In the genomic region with DNA sequence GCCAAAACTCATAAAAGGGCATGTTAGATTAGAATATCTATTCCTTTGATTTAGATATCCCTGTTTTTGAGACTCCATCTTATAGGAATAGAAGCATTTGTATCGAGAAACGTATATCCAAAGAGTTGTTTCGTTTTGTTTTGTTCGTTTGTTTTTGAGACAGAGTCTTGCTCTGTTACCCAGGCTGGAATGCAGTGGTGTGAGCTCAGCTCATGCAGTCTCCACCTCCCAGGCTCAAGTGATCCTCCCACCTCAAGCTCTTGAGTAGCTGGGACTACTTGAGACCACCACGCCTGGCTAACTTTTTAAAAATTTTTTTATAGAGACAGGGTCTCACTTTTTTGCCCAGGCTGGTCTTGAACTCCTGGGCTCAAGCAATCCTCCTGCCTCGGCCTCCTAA, we compare ENCODE assay signal across 23 cellular contexts. TPM values are rescaled to one million over a fixed set of nuclear protein-coding genes. Genes with fewer than 3 reads are reported as not detected.
A peak's percentile ranks its signal among the peaks of the same experiment; 100 is the strongest.
DNase-seq lines count a peak whose midpoint lies in the region; ATAC-seq, FAIRE-seq and TF ChIP-seq lines count a peak whose summit lies in the region.
"Had no signal": no experiment of that assay in that cellular context is flagged by ENCODE, and none has a peak within 500 bp of the region (broad histone marks: within the 10 kb centered on the region; RNA-seq: fewer than 3 reads in every experiment).

No MANE protein-coding gene starts in this region.

- H3K9me3 Mint-ChIP-seq in activated CD8-positive, alpha-beta T cell treated with anti-CD3 and anti-CD28 coated beads for 36 hours = no peaks in the 10 kb centered on the region
- H3K9me3 Mint-ChIP-seq: CD4-positive, CD25-positive, alpha-beta regulatory T cell; CD8-positive, alpha-beta T cell had no signal

- no peak overlapping the region; the same call in 1 of the 2 replicates for H3K4me2 ChIP-seq in HepG2 (ENCODE audit: low read depth, low read length)
- no peak overlapping the region for H3K4me2 ChIP-seq in smooth muscle cell
- H3K4me2 ChIP-seq: BLaER1 had no signal

- FAIRE-seq in HepG2 (lab: Jason Lieb, UNC) = no peak
- FAIRE-seq in RCC 7860 (lab: Jason Lieb, UNC) = no peak
- FAIRE-seq: A204.1, GM12878, H1 had no signal

- H3K27me3 Mint-ChIP-seq in activated CD8-positive, alpha-beta T cell treated with anti-CD3 and anti-CD28 coated beads for 36 hours = no peaks in the 10 kb centered on the region
- H3K27me3 Mint-ChIP-seq: B cell had no signal

- no peak for TF ChIP-seq RAD21 in HepG2 (CRISPR knock-in tag; IDR thresholded peaks at IDR 0.05)

- CTCF ChIA-PET in HepG2 (lab: Yijun Ruan, JAX; ENCODE audit: low intra/inter-chr PET ratio, low total read pairs) = no interaction called here
- CTCF ChIA-PET in activated CD8-positive, alpha-beta T cell treated with anti-CD3 and anti-CD28 coated beads for 36 hours (lab: Charles Lee) = no interaction called here

- no peaks in the 10 kb centered on the region for H3F3A ChIP-seq in smooth muscle cell (ENCODE audit: low read depth)

- H3K27ac ChIP-seq in HepG2 (ENCODE audit: extremely low read length, insufficient read depth, low read length) (no peak overlapping the region), right lobe of liver (no peak overlapping the region), smooth muscle cell (ENCODE audit: low read depth) (no peak overlapping the region)
- H3K27ac ChIP-seq: 22Rv1, BLaER1, C4-2B had no signal

- no peaks in the 10 kb centered on the region for H3K36me3 Mint-ChIP-seq in activated CD8-positive, alpha-beta T cell treated with anti-CD3 and anti-CD28 coated beads for 36 hours (ENCODE audit: low read depth)
- H3K36me3 Mint-ChIP-seq: CD4-positive, CD25-positive, alpha-beta regulatory T cell; CD8-positive, alpha-beta T cell had no signal

- no peaks in the 10 kb centered on the region for H3K4me1 Mint-ChIP-seq in activated CD8-positive, alpha-beta T cell treated with anti-CD3 and anti-CD28 coated beads for 36 hours (ENCODE audit: low read depth)
- H3K4me1 Mint-ChIP-seq: B cell; CD4-positive, CD25-positive, alpha-beta regulatory T cell had no signal

- in situ Hi-C loops in HepG2 (cut with HindIII; ENCODE audit: extremely low pct_ligation_motif_present, low pct_unique_long_range_greater_than_20kb) = no loop called here

- H3K4me3 Mint-ChIP-seq in activated CD8-positive, alpha-beta T cell treated with anti-CD3 and anti-CD28 coated beads for 36 hours = no peak overlapping the region
- H3K4me3 Mint-ChIP-seq: B cell; CD4-positive, CD25-positive, alpha-beta regulatory T cell; CD8-positive, alpha-beta T cell had no signal

- no peak for TF ChIP-seq POLR2A in HepG2 (IDR thresholded peaks at IDR 0.05; ENCODE audit: insufficient read depth in 1 of 2, low read depth in 2 of 2, low read length in 2 of 2)
- TF ChIP-seq POLR2A in right lobe of liver (IDR thresholded peaks at IDR 0.05) = no peak

- H2AFZ ChIP-seq in HepG2 (ENCODE audit: low read length) (no peak overlapping the region), smooth muscle cell (ENCODE audit: low read depth) (peak overlapping the region; percentile 37)

- no peak overlapping the region for H3K27ac Mint-ChIP-seq in activated CD8-positive, alpha-beta T cell treated with anti-CD3 and anti-CD28 coated beads for 36 hours
- H3K27ac Mint-ChIP-seq: B cell; CD4-positive, CD25-positive, alpha-beta regulatory T cell; CD8-positive, alpha-beta T cell had no signal

- H3K27me3 ChIP-seq in HepG2 (ENCODE audit: control insufficient read depth in 1 of 2, insufficient read depth in 2 of 2, low read length in 2 of 2) (no peaks in the 10 kb centered on the region), right lobe of liver (no peaks in the 10 kb centered on the region), smooth muscle cell (ENCODE audit: low read depth) (no peaks in the 10 kb centered on the region)
- H3K27me3 ChIP-seq: BLaER1 had no signal

- 14% methylated on average over 6 of the region's 6 CpGs for WGBS in HepG2 (ENCODE audit: low lambda C conversion rate)
- WGBS in right lobe of liver (ENCODE audit: insufficient coverage, low coverage, low lambda C conversion rate, missing lambda C conversion rate) = 62% methylated on average over 6 of the region's 6 CpGs
- 88% methylated on average over 6 of the region's 6 CpGs for WGBS in smooth muscle cell (ENCODE audit: low lambda C conversion rate)

- H3K9me3 ChIP-seq in HepG2 (ENCODE audit: low read length) = no peaks in the 10 kb centered on the region
- no peaks in the 10 kb centered on the region for H3K9me3 ChIP-seq in right lobe of liver
- no peaks in the 10 kb centered on the region for H3K9me3 ChIP-seq in smooth muscle cell (replicated peaks; ENCODE audit: low read depth)
- H3K9me3 ChIP-seq: BLaER1, Caco-2 had no signal

- BruUV-seq in HepG2 (replicated peaks; lab: Mats Ljungman, UMichigan) = no TSS peak

- no peak overlapping the region for H3K9ac ChIP-seq in HepG2 (ENCODE audit: insufficient read depth, low read depth, low read length)
- no peak overlapping the region for H3K9ac ChIP-seq in smooth muscle cell (ENCODE audit: low read depth)
- H3K9ac ChIP-seq: BLaER1 had no signal

- ATAC-seq in HepG2 (peak; percentile 39; the same call in 2 of the 3 replicates), right lobe of liver (no peak), GM21367 (IDR thresholded peaks at IDR 0.05; ENCODE audit: unreplicated experiment) (no peak), GM18868 (IDR thresholded peaks at IDR 0.05; ENCODE audit: unreplicated experiment) (no peak)
- ATAC-seq in activated CD8-positive, alpha-beta T cell treated with anti-CD3 and anti-CD28 coated beads for 36 hours = no peak
- ATAC-seq: CD8-positive, alpha-beta T cell; GM12878 had no signal

- TF ChIP-seq EP300 in HepG2 (IDR thresholded peaks at IDR 0.05; ENCODE audit: low read depth in 2 of 2, low read length in 2 of 2) = no peak
- TF ChIP-seq EP300 in HepG2 (CRISPR knock-in tag; IDR thresholded peaks at IDR 0.05; ENCODE audit: borderline replicate concordance) = no peak

- no peaks in the 10 kb centered on the region for H3K79me2 ChIP-seq in HepG2 (ENCODE audit: insufficient read depth, low read length)
- no peaks in the 10 kb centered on the region for H3K79me2 ChIP-seq in smooth muscle cell (ENCODE audit: low read depth)

- H3K4me3 ChIP-seq in HepG2 (replicated peaks in 1 of 3; ENCODE audit: insufficient read depth in 1 of 3, low read depth in 2 of 3, low read length in 3 of 3) (no peak overlapping the region; a peak in 1 of 6 replicates), right lobe of liver (no peak overlapping the region), smooth muscle cell (no peak overlapping the region)
- H3K4me3 ChIP-seq: BLaER1, GM12878 had no signal

- H3K4me1 ChIP-seq in HepG2 (ENCODE audit: insufficient read depth, low read length) (no peaks in the 10 kb centered on the region), right lobe of liver (no peaks in the 10 kb centered on the region), smooth muscle cell (ENCODE audit: low read depth) (no peaks in the 10 kb centered on the region)
- H3K4me1 ChIP-seq: BLaER1, Caco-2 had no signal

- DNase-seq in HepG2 (ENCODE audit: low spot score) (no peak), right lobe of liver (no peak), left kidney (ENCODE audit: low read depth, low spot score) (peak; percentile 63), smooth muscle cell (lab: John Stamatoyannopoulos, UW; ENCODE audit: unreplicated experiment) (no peak), RCC 7860 (ENCODE audit: low spot score) (no peak)
- no peak for DNase-seq in activated CD8-positive, alpha-beta T cell treated with anti-CD3 and anti-CD28 coated beads for 36 hours
- DNase-seq: Caco-2; CD4-positive, CD25-positive, alpha-beta regulatory T cell; CD8-positive, alpha-beta T cell; DMS153; DND-41; GDM1; H7; HCEC 1CT had no signal

- TF ChIP-seq CTCF in HepG2 (CRISPR knock-in tag; IDR thresholded peaks at IDR 0.05) = no peak
- TF ChIP-seq CTCF in right lobe of liver (IDR thresholded peaks at IDR 0.05) = no peak
- no peak for TF ChIP-seq CTCF in smooth muscle cell (IDR thresholded peaks at IDR 0.05; ENCODE audit: borderline replicate concordance, insufficient read depth, poor library complexity, severe bottlenecking)
- TF ChIP-seq CTCF in activated CD8-positive, alpha-beta T cell treated with anti-CD3 and anti-CD28 coated beads for 36 hours (IDR thresholded peaks at IDR 0.05) = no peak

- H3K36me3 ChIP-seq in HepG2 (replicated peaks in 1 of 2; ENCODE audit: control insufficient read depth in 1 of 2, insufficient read depth in 2 of 2, low read length in 2 of 2) = no peaks in the 10 kb centered on the region
- H3K36me3 ChIP-seq in right lobe of liver = no peaks in the 10 kb centered on the region
- H3K36me3 ChIP-seq in smooth muscle cell (ENCODE audit: low read depth) = no peaks in the 10 kb centered on the region
- H3K36me3 ChIP-seq: BLaER1 had no signal

- POLR2A ChIA-PET in HepG2 (lab: Yijun Ruan, JAX) = no interaction called here
- POLR2A ChIA-PET in activated CD8-positive, alpha-beta T cell treated with anti-CD3 and anti-CD28 coated beads for 36 hours (lab: Charles Lee) = no interaction called here

- intact Hi-C loops in HepG2 (cut with micrococcal nuclease; ENCODE audit: unreplicated experiment) = no loop called here
- intact Hi-C loops in right lobe of liver (cut with DNase I) = no loop called here
- intact Hi-C loops in activated CD8-positive, alpha-beta T cell treated with anti-CD3 and anti-CD28 coated beads for 36 hours (cut with micrococcal nuclease) = no loop called here

- H4K20me1 ChIP-seq in HepG2 (ENCODE audit: insufficient read depth, low read length) (no peaks in the 10 kb centered on the region), smooth muscle cell (ENCODE audit: low read depth) (no peaks in the 10 kb centered on the region)
- H4K20me1 ChIP-seq: BLaER1 had no signal

RNA-seq across cellular contexts. Expression of a gene that starts 26.6 kb away (rescaled TPM):
- total RNA-seq in HepG2 (2016; rRNA removed; fragmentation: Illumina TruSeq; extraction: Trizol) (9.4 and 9.8 TPM in 2 replicates), right lobe of liver (1 to 10 TPM; 3.8 to 6.9 (median 4.4) TPM), smooth muscle cell (20.9 and 21.0 TPM in 2 replicates)
- 6.0 and 8.4 TPM in 2 replicates for total RNA-seq in HepG2 (2016; cell fraction: cytosol; rRNA removed; fragmentation: Illumina TruSeq; extraction: Trizol; ENCODE audit: low read depth)
- 8.3 and 10.2 TPM in 2 replicates for total RNA-seq in HepG2 (2016; cell fraction: insoluble cytoplasmic fraction; rRNA removed; fragmentation: Illumina TruSeq; extraction: Trizol)
- 6.7 and 9.6 TPM in 2 replicates for total RNA-seq in HepG2 (2016; cell fraction: membrane; rRNA removed; fragmentation: Illumina TruSeq; extraction: Trizol)
- total RNA-seq in HepG2 (2016; cell fraction: nucleus; rRNA removed; fragmentation: Illumina TruSeq; extraction: Trizol) = 9.7 and 10.0 TPM in 2 replicates
- polyA plus RNA-seq in HepG2 (2011; rRNA removed) (5.3 and 7.8 TPM in 2 replicates), smooth muscle cell (14.1 and 17.3 TPM in 2 replicates)
- 2.3 and 3.8 TPM in 2 replicates for polyA plus RNA-seq in HepG2 (2011; cell fraction: cytosol; rRNA removed)
- 3.1 and 3.7 TPM in 2 replicates for polyA plus RNA-seq in HepG2 (2011; cell fraction: nucleus; rRNA removed)
- polyA plus RNA-seq in HepG2 (2012) = 5.5 and 7.2 TPM in 2 replicates
- 3.0 and 3.4 TPM in 2 replicates for polyA plus RNA-seq in HepG2 (2016; cell fraction: cytosol; fragmentation: Illumina TruSeq; extraction: Trizol; ENCODE audit: low read depth)
- polyA plus RNA-seq in HepG2 (2016; cell fraction: insoluble cytoplasmic fraction; fragmentation: Illumina TruSeq; extraction: Trizol; ENCODE audit: low read depth) = 11.5 and 12.3 TPM in 2 replicates
- polyA plus RNA-seq in HepG2 (2016; cell fraction: membrane; fragmentation: Illumina TruSeq; extraction: Trizol; ENCODE audit: low read depth) = 4.1 and 4.3 TPM in 2 replicates
- 12.3 TPM in 2 replicates for polyA plus RNA-seq in HepG2 (2016; cell fraction: nucleus; fragmentation: Illumina TruSeq; extraction: Trizol; ENCODE audit: insufficient read depth, low read depth)
- polyA minus RNA-seq in HepG2 (2011; rRNA and poly(A)+ RNA removed; ENCODE audit: low replicate concordance) = 1.5 and 1.6 TPM in 2 replicates
- polyA minus RNA-seq in HepG2 (2011; cell fraction: cytosol; rRNA and poly(A)+ RNA removed) = 3.1 and 3.5 TPM in 2 replicates
- polyA minus RNA-seq in HepG2 (2011; cell fraction: nucleus; rRNA and poly(A)+ RNA removed) = 13.1 and 17.5 TPM in 2 replicates
- total RNA-seq in activated CD8-positive, alpha-beta T cell treated with anti-CD3 and anti-CD28 coated beads for 36 hours = 10 to 100 TPM; 10.1 to 10.4 TPM
